1 cellular context compared by ENCODE assay signal in genomic region chr19:14136509-14137281, GRCh38.
TF ChIP-seq lines count a peak whose summit lies in the region.

Gene ASF1B (minus strand): TSS chr19:14136589. CDS start chr19:14136456, 133 bp downstream.

TF ChIP-seq in K562, 482 proteins besides CTCF, POLR2A, EP300 and RAD21 (continued from another document):
- TF ChIP-seq ARID3A (IDR thresholded peaks at IDR 0.05; ENCODE audit: borderline replicate concordance, low read depth, low read length) = no peak; the same call in 1 of the 2 replicates
- no peak for TF ChIP-seq REST (CRISPR knock-in tag; IDR thresholded peaks at IDR 0.05; ENCODE audit: low read depth)
- TF ChIP-seq MED1 (CRISPR knock-in tag; IDR thresholded peaks at IDR 0.05; ENCODE audit: borderline replicate concordance) = no peak
- TF ChIP-seq POU5F1 (IDR thresholded peaks at IDR 0.05; ENCODE audit: borderline replicate concordance, low read depth, low read length, partially characterized antibody) = no peak
- peak; percentile 47; the same call in 1 of the 2 replicates for TF ChIP-seq JUND (IDR thresholded peaks at IDR 0.05; ENCODE audit: borderline replicate concordance, low read depth, low read length)
- TF ChIP-seq JUND (tag; IDR thresholded peaks at IDR 0.05; ENCODE audit: borderline replicate concordance, low read depth, low read length) = no peak
- TF ChIP-seq ZKSCAN1 (IDR thresholded peaks at IDR 0.05; ENCODE audit: low read depth, low read length) = no peak
- peak; percentile 76; the same call in 1 of the 2 replicates for TF ChIP-seq MTA3 (IDR thresholded peaks at IDR 0.05; ENCODE audit: borderline replicate concordance)
- no peak for TF ChIP-seq YBX1 (IDR thresholded peaks at IDR 0.05)
- no peak for TF ChIP-seq USF2 (CRISPR knock-in tag; IDR thresholded peaks at IDR 0.05)
- no peak for TF ChIP-seq CBX5 (IDR thresholded peaks at IDR 0.05; ENCODE audit: borderline replicate concordance, low read depth)
- TF ChIP-seq ZNF282 (CRISPR knock-in tag; IDR thresholded peaks at IDR 0.05) = no peak
- TF ChIP-seq ZBTB34 (CRISPR knock-in tag; IDR thresholded peaks at IDR 0.05) = no peak
- TF ChIP-seq SMARCE1 (IDR thresholded peaks at IDR 0.05) = no peak
- TF ChIP-seq PCBP2 (IDR thresholded peaks at IDR 0.05; ENCODE audit: low read depth, low read length, poor library complexity, severe bottlenecking) = no peak
- no peak for TF ChIP-seq BRF2 (IDR thresholded peaks at IDR 0.05; ENCODE audit: borderline replicate concordance, insufficient read depth, insufficient read length)
- no peak for TF ChIP-seq SAFB (IDR thresholded peaks at IDR 0.05; ENCODE audit: borderline replicate concordance, low read depth, low read length)
- TF ChIP-seq SUPT5H (IDR thresholded peaks at IDR 0.05) = peak; percentile 96
- TF ChIP-seq SMARCC2 (IDR thresholded peaks at IDR 0.05; ENCODE audit: low read depth) = no peak
- TF ChIP-seq PHF8 (IDR thresholded peaks at IDR 0.05; ENCODE audit: borderline replicate concordance, low read length) = no peak
- peak in 1 of 2 experiments; percentile 40; a peak in 1 of 4 replicates for TF ChIP-seq FOXA3 (CRISPR knock-in tag; conservative IDR thresholded peaks at IDR 0.05 in 1 of 2, IDR thresholded peaks at IDR 0.05 in 1 of 2)
- peak; percentile 99 for TF ChIP-seq PKNOX1 (IDR thresholded peaks at IDR 0.05)
- TF ChIP-seq ZC3H11A (IDR thresholded peaks at IDR 0.05; ENCODE audit: low read depth, low read length) = no peak
- peak; percentile 98 for TF ChIP-seq L3MBTL2 (IDR thresholded peaks at IDR 0.05)
- TF ChIP-seq TBL1XR1 (IDR thresholded peaks at IDR 0.05; ENCODE audit: low read length in 2 of 2) = no peak
- no peak for TF ChIP-seq ATF6 (CRISPR knock-in tag; IDR thresholded peaks at IDR 0.05)
- no peak for TF ChIP-seq ZNF146 (CRISPR knock-in tag; IDR thresholded peaks at IDR 0.05; ENCODE audit: unreplicated experiment)
- no peak for TF ChIP-seq ZNF197 (CRISPR knock-in tag; IDR thresholded peaks at IDR 0.05; ENCODE audit: low read depth)
- no peak for TF ChIP-seq NUFIP1 (IDR thresholded peaks at IDR 0.05; ENCODE audit: partially characterized antibody)
- peak; percentile 96 for TF ChIP-seq RBM25 (IDR thresholded peaks at IDR 0.05; ENCODE audit: low read depth, low read length, severe bottlenecking)
- no peak for TF ChIP-seq ATF2 (CRISPR knock-in tag; IDR thresholded peaks at IDR 0.05)
- TF ChIP-seq FOXM1 (IDR thresholded peaks at IDR 0.05; ENCODE audit: low read depth) = peak; percentile 11; the same call in 1 of the 2 replicates
- TF ChIP-seq FOXM1 (CRISPR knock-in tag; IDR thresholded peaks at IDR 0.05; ENCODE audit: low read depth) = 0 out of 2 replicates have a peak, but pooled peaks have one; percentile 66
- TF ChIP-seq RBM14 (IDR thresholded peaks at IDR 0.05; ENCODE audit: borderline replicate concordance, insufficient read depth, low read depth, low read length) = 0 out of 2 replicates have a peak, but pooled peaks have one; percentile 0
- no peak for TF ChIP-seq HDAC6 (IDR thresholded peaks at IDR 0.05; ENCODE audit: low read depth, low read length)
- peak in 1 of 2 experiments; percentile 37; a peak in 2 of 4 replicates for TF ChIP-seq HDAC1 (IDR thresholded peaks at IDR 0.05)
- TF ChIP-seq EHMT2 (IDR thresholded peaks at IDR 0.05) = no peak
- TF ChIP-seq CHD1 (IDR thresholded peaks at IDR 0.05; ENCODE audit: low read length) = no peak
- peak; percentile 92 for TF ChIP-seq POLR2B (IDR thresholded peaks at IDR 0.05; ENCODE audit: low read depth, partially characterized antibody)
- TF ChIP-seq E2F6 (IDR thresholded peaks at IDR 0.05; ENCODE audit: borderline replicate concordance in 1 of 2, extremely low read depth in 1 of 2, insufficient read depth in 1 of 2, insufficient read length in 1 of 2, low read depth in 1 of 2, low read length in 1 of 2, poor library complexity in 1 of 2, severe bottlenecking in 1 of 2) = peak; percentile 98
- no peak for TF ChIP-seq ETV5 (CRISPR knock-in tag; IDR thresholded peaks at IDR 0.05; ENCODE audit: low read depth)
- TF ChIP-seq MXI1 (IDR thresholded peaks at IDR 0.05; ENCODE audit: low read depth, low read length) = no peak
- no peak for TF ChIP-seq ZSCAN29 (IDR thresholded peaks at IDR 0.05)
